Comparison of ENCODE assay signal across 10 cellular contexts in the genomic region with DNA sequence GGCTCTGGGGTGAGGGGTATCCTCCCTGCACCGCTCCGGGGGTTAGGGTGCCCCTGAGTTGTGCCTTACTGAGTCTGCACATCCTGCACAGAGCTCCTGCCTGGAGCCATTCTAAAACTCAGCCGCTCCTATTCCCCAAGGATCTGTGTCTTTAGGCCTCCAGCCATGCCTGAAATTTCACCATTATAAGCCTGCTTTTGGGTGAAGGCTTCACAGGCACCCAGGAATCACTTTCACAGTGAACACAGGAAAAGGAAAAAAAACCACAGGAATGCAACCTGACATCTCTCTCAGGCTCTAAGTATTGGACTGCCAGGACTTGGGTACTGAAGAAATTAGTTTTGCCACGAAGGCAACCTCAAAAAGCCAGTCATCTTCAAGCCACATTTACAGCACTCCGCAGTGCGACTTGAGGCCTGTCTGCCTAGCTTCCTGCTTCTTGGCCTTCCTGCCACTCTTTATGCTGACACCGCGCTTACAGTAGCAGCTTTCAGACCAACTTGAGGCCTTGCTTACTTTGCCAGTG. TPM values are rescaled to one million over a fixed set of nuclear protein-coding genes. Genes with fewer than 3 reads are reported as not detected.
DNase-seq lines count a peak whose midpoint lies in the region; ATAC-seq and TF ChIP-seq lines count a peak whose summit lies in the region.
"Had no signal": no experiment of that assay in that cellular context is flagged by ENCODE, and none has a peak within 500 bp of the region (broad histone marks: within the 10 kb centered on the region; RNA-seq: fewer than 3 reads in every experiment).

No MANE protein-coding gene starts in this region.

- H3K9me2 ChIP-seq in PC-3 (replicated peaks; ENCODE audit: low read length) (no peaks in the 10 kb centered on the region), hepatocyte (replicated peaks; ENCODE audit: insufficient read depth) (no peaks in the 10 kb centered on the region)

- peaks cover 7% of the 10 kb centered on the region for H3F3A ChIP-seq in PC-3 (ENCODE audit: low read length, unreplicated experiment)

- H3K9me3 ChIP-seq in PC-3 (ENCODE audit: low read length) (no peaks in the 10 kb centered on the region), hepatocyte (ENCODE audit: low read depth) (no peaks in the 10 kb centered on the region)
- H3K9me3 ChIP-seq: body of pancreas had no signal

- peak; percentile 15 for DNase-seq in DMS79 (lab: John Stamatoyannopoulos, UW)
- no peak for DNase-seq in DMS79 treated with DMSO at 0.1 percent for 48 hours (lab: John Stamatoyannopoulos, UW)
- DNase-seq in PC-3, result peak; percentile 84
- DNase-seq in activated naive CD4-positive, alpha-beta T cell treated with Interleukin-2 at 50 U/mL for 16 hours, result peak; percentile 53
- DNase-seq in hepatocyte (ENCODE audit: low spot score), result peak; percentile 20
- peak; percentile 8 to 11 for DNase-seq in stimulated activated CD8-positive, alpha-beta memory T cell treated with anti-CD3 and anti-CD28 coated beads, Interleukin-15, amount 100 ng/mL, for 4 hours (ENCODE audit: low read depth in 2 of 2)
- DNase-seq in DMS 273 (lab: John Stamatoyannopoulos, UW; ENCODE audit: unreplicated experiment), result no peak

- WGBS in hepatocyte (ENCODE audit: low lambda C conversion rate, missing lambda C conversion rate), result 67% methylated on average over 8 of the region's 8 CpGs

- POLR2A ChIA-PET in PC-3 (lab: Charles Lee; ENCODE audit: unreplicated experiment), result interaction anchor here (0.6 kb wide), 1 partner anchor 149 kb away, joined by 3 read pairs; no protein-coding TSS in a partner anchor

- H4K20me1 ChIP-seq in PC-3 (ENCODE audit: low read length), result no peaks in the 10 kb centered on the region
- H4K20me1 ChIP-seq in hepatocyte (ENCODE audit: insufficient read depth, poor library complexity, severe bottlenecking), result no peaks in the 10 kb centered on the region

- TF ChIP-seq CTCF in PC-3 (conservative IDR thresholded peaks at IDR 0.05; ENCODE audit: low read depth, low read length) (no peak), hepatocyte (IDR thresholded peaks at IDR 0.05; ENCODE audit: poor library complexity) (no peak)

- peaks cover 10% of the 10 kb centered on the region; the same call in 1 of the 2 replicates for H3K36me3 ChIP-seq in PC-3 (ENCODE audit: low read depth, low read length)
- H3K36me3 ChIP-seq in hepatocyte (replicated peaks; ENCODE audit: insufficient read depth, low read depth), result no peaks in the 10 kb centered on the region

- intact Hi-C loops in PC-3 (cut with micrococcal nuclease), result loop anchor here (5.0 kb wide), 1 partner anchor 66 kb away; no protein-coding TSS in a partner anchor

- peak overlapping the region; percentile 31; the same call in 1 of the 2 replicates for H2AFZ ChIP-seq in PC-3 (ENCODE audit: low read length)
- H2AFZ ChIP-seq in hepatocyte, result no peak overlapping the region

- peaks cover 36% of the 10 kb centered on the region for H3K4me1 ChIP-seq in PC-3 (ENCODE audit: insufficient read depth, low read length)
- peaks cover 9% of the 10 kb centered on the region for H3K4me1 ChIP-seq in hepatocyte (ENCODE audit: insufficient read depth)
- H3K4me1 ChIP-seq: body of pancreas had no signal

- H3K4me3 ChIP-seq in PC-3 (ENCODE audit: low read length), result peak overlapping the region; percentile 2; the same call in 1 of the 2 replicates
- no peak overlapping the region for H3K4me3 ChIP-seq in hepatocyte
- H3K4me3 ChIP-seq: body of pancreas had no signal

- CTCF ChIA-PET in PC-3 (lab: Charles Lee), result interaction anchor here (1.3 kb wide), 1 partner anchor 149 kb away, joined by 7 read pairs; no protein-coding TSS in a partner anchor

- ATAC-seq in PC-3 (peak; percentile 80), GM18502 (IDR thresholded peaks at IDR 0.05; ENCODE audit: poor library complexity, unreplicated experiment) (no peak)
- ATAC-seq: body of pancreas had no signal

- BruUV-seq in PC-3 (replicated peaks; lab: Mats Ljungman, UMichigan), result no TSS peak

- H3K9ac ChIP-seq in PC-3 (ENCODE audit: low read length), result peak overlapping the region; percentile 8; the same call in 1 of the 2 replicates

- H3K79me2 ChIP-seq in PC-3 (ENCODE audit: low read length) (peaks cover 36% of the 10 kb centered on the region), hepatocyte (no peaks in the 10 kb centered on the region)

- H3K4me2 ChIP-seq in PC-3 (ENCODE audit: low read length) (peak overlapping the region; percentile 55), hepatocyte (no peak overlapping the region)

- no peaks in the 10 kb centered on the region for H3K27me3 ChIP-seq in PC-3 (ENCODE audit: low read length)
- no peaks in the 10 kb centered on the region for H3K27me3 ChIP-seq in hepatocyte
- H3K27me3 ChIP-seq: body of pancreas had no signal

- H3K27ac ChIP-seq in PC-3 (ENCODE audit: low read length) (peak overlapping the region; percentile 71), hepatocyte (peak overlapping the region; percentile 42)
- H3K27ac ChIP-seq: 22Rv1, body of pancreas had no signal

RNA-seq across cellular contexts. Expression of gene GALNT10, which starts 30.9 kb away (rescaled TPM):
- total RNA-seq in PC-3 (2014; rRNA removed), result 44.9 and 46.2 TPM in 2 replicates
- total RNA-seq in hepatocyte, result 41.3 and 45.9 TPM in 2 replicates
- polyA plus RNA-seq in hepatocyte, result 42.9 and 43.0 TPM in 2 replicates

Comparison
In these comparisons a context has a peak if more than half of its experiments do, and no peak if none do; other contexts are left out.
1. DNase-seq: peak in DMS79 (single experiment), PC-3 (single experiment), activated naive CD4-positive, alpha-beta T cell treated with Interleukin-2 at 50 U/mL for 16 hours (single experiment), hepatocyte (single experiment) and stimulated activated CD8-positive, alpha-beta memory T cell treated with anti-CD3 and anti-CD28 coated beads, Interleukin-15, amount 100 ng/mL, for 4 hours (2 of 2); none in DMS79 treated with DMSO at 0.1 percent for 48 hours (single experiment) and DMS 273 (single experiment).